ENCODE assay signal across 10 cellular contexts in genomic region chr12:31875609-31875964, GRCh38.
DNase-seq lines count a peak whose midpoint lies in the region; ATAC-seq and TF ChIP-seq lines count a peak whose summit lies in the region.
"Had no signal": no experiment of that assay in that cellular context is flagged by ENCODE, and none has a peak within 500 bp of the region (broad histone marks: within the 10 kb centered on the region; RNA-seq: fewer than 3 reads in every experiment).

No MANE protein-coding gene starts in this region.

- 81 to 88% (median 86%) methylated on average over 8 of the region's 8 CpGs for WGBS in spleen, 5 donors

- H3K36me3 ChIP-seq in spleen: peaks cover 0 to 27% (median 2%) of the 10 kb centered on the region in 6 donors
- H3K36me3 ChIP-seq in uterus: no peaks in the 10 kb centered on the region
- H3K36me3 ChIP-seq: adrenal gland had no signal

- peaks cover 13 to 52% (median 36%) of the 10 kb centered on the region in 6 donors for H3K4me1 ChIP-seq in spleen
- H3K4me1 ChIP-seq in uterus: no peaks in the 10 kb centered on the region
- H3K4me1 ChIP-seq: adrenal gland had no signal

- H3K9me3 ChIP-seq in spleen (peaks cover 0 to 19% (median 2%) of the 10 kb centered on the region in 8 donors), uterus (no peaks in the 10 kb centered on the region)
- H3K9me3 ChIP-seq: adrenal gland had no signal

- POLR2A ChIA-PET in T-cell (lab: Charles Lee): interaction anchor here in 1 of 2 donors (1.0 kb wide), 1 partner anchor 21 kb away, joined by 3 read pairs; no protein-coding TSS in a partner anchor

- peaks cover 39% of the 10 kb centered on the region for H3K36me3 Mint-ChIP-seq in activated CD4-positive, alpha-beta T cell treated with anti-CD3 and anti-CD28 coated beads, Interleukin-2, amount 10 ng/mL, durations not matched to agents 24 days and 14 days (ENCODE audit: low read depth)
- peaks cover 12% of the 10 kb centered on the region for H3K36me3 Mint-ChIP-seq in T-cell
- peaks cover 27% of the 10 kb centered on the region for H3K36me3 Mint-ChIP-seq in endothelial cell (ENCODE audit: low read depth, unreplicated experiment)

- no peak for DNase-seq in activated CD4-positive, alpha-beta T cell treated with anti-CD3 and anti-CD28 coated beads, Interleukin-2, amount 10 ng/mL, durations not matched to agents 24 days and 14 days
- DNase-seq in activated CD4-positive, alpha-beta T cell treated with anti-CD3 and anti-CD28 coated beads for 1 hour: no peak
- DNase-seq in T-cell: no peak
- no peak for DNase-seq in endothelial cell (ENCODE audit: low spot score)
- DNase-seq in spleen: no peak
- no peak for DNase-seq in uterus
- DNase-seq in HPDE6-E6E7 (ENCODE audit: extremely low spot score): no peak
- no peak for DNase-seq in RPMI8226
- DNase-seq: NCI-H510A treated with DMSO at 0.1 percent for 48 hours had no signal

- CTCF ChIA-PET in T-cell (lab: Charles Lee): interaction anchor here in 1 of 2 donors (1.0 kb wide), 2 partner anchors 15 to 21 kb away, joined by 3 to 6 read pairs; no protein-coding TSS in a partner anchor

- no peak for TF ChIP-seq CTCF in endothelial cell (IDR thresholded peaks at IDR 0.05; ENCODE audit: unreplicated experiment)
- TF ChIP-seq CTCF in spleen (IDR thresholded peaks at IDR 0.05 in 8 of 11, conservative IDR thresholded peaks at IDR 0.05 in 3 of 11): no peak
- TF ChIP-seq CTCF in uterus (IDR thresholded peaks at IDR 0.05): no peak

- peak overlapping the region; percentile 68 for H3K4me3 Mint-ChIP-seq in activated CD4-positive, alpha-beta T cell treated with anti-CD3 and anti-CD28 coated beads, Interleukin-2, amount 10 ng/mL, durations not matched to agents 24 days and 14 days
- H3K4me3 Mint-ChIP-seq in T-cell (peak overlapping the region; percentile 6 to 58 (median 51)), endothelial cell (ENCODE audit: unreplicated experiment) (no peak overlapping the region)

- H3K27ac ChIP-seq in spleen: peak overlapping the region; percentile 69 to 90 (median 84)
- peak overlapping the region in 1 of 2 donors; percentile 43 for H3K27ac ChIP-seq in uterus

- peak in 1 of 4 experiments; percentile 6 for ATAC-seq in T-cell (replicated peaks in 1 of 4)

- peaks cover 20% of the 10 kb centered on the region for H3K4me1 Mint-ChIP-seq in activated CD4-positive, alpha-beta T cell treated with anti-CD3 and anti-CD28 coated beads, Interleukin-2, amount 10 ng/mL, durations not matched to agents 24 days and 14 days
- peaks cover 47 to 60% (median 50%) of the 10 kb centered on the region in 3 donors for H3K4me1 Mint-ChIP-seq in T-cell
- peaks cover 28% of the 10 kb centered on the region for H3K4me1 Mint-ChIP-seq in endothelial cell (ENCODE audit: unreplicated experiment)

- no peaks in the 10 kb centered on the region for H3K27me3 Mint-ChIP-seq in activated CD4-positive, alpha-beta T cell treated with anti-CD3 and anti-CD28 coated beads, Interleukin-2, amount 10 ng/mL, durations not matched to agents 24 days and 14 days
- H3K27me3 Mint-ChIP-seq in T-cell (no peaks in the 10 kb centered on the region), endothelial cell (ENCODE audit: unreplicated experiment) (peaks cover 16% of the 10 kb centered on the region)

- H3K4me3 ChIP-seq in spleen (no peak overlapping the region), uterus (no peak overlapping the region)
- H3K4me3 ChIP-seq: adrenal gland had no signal

- H3K27me3 ChIP-seq in spleen (replicated peaks in 1 of 7): no peaks in the 10 kb centered on the region
- H3K27me3 ChIP-seq in uterus: no peaks in the 10 kb centered on the region
- H3K27me3 ChIP-seq: adrenal gland had no signal

- TF ChIP-seq POLR2A in spleen (IDR thresholded peaks at IDR 0.05) (no peak), uterus (IDR thresholded peaks at IDR 0.05) (no peak)

- peak overlapping the region; percentile 99 for H3K27ac Mint-ChIP-seq in activated CD4-positive, alpha-beta T cell treated with anti-CD3 and anti-CD28 coated beads, Interleukin-2, amount 10 ng/mL, durations not matched to agents 24 days and 14 days
- H3K27ac Mint-ChIP-seq in T-cell: peak overlapping the region; percentile 95 to 100
- peak overlapping the region; percentile 91 for H3K27ac Mint-ChIP-seq in endothelial cell (ENCODE audit: unreplicated experiment)

- intact Hi-C loops in activated CD4-positive, alpha-beta T cell treated with anti-CD3 and anti-CD28 coated beads, Interleukin-2, amount 10 ng/mL, durations not matched to agents 24 days and 14 days (cut with micrococcal nuclease): loop anchor here (1.0 to 2.0 kb wide), 4 partner anchors 21 to 126 kb away; partner anchors contain the start of gene RESF1
- intact Hi-C loops in spleen (cut with DNase I; ENCODE audit: low total_unique reads): no loop called here
- intact Hi-C loops in uterus (cut with DNase I; ENCODE audit: low total_unique reads): no loop called here

- H3K9me3 Mint-ChIP-seq in activated CD4-positive, alpha-beta T cell treated with anti-CD3 and anti-CD28 coated beads, Interleukin-2, amount 10 ng/mL, durations not matched to agents 24 days and 14 days: peaks cover 21% of the 10 kb centered on the region
- H3K9me3 Mint-ChIP-seq in T-cell (peaks cover 0 to 12% (median 4%) of the 10 kb centered on the region in 3 donors), endothelial cell (ENCODE audit: unreplicated experiment) (peaks cover 22% of the 10 kb centered on the region)
